In the genomic region with DNA sequence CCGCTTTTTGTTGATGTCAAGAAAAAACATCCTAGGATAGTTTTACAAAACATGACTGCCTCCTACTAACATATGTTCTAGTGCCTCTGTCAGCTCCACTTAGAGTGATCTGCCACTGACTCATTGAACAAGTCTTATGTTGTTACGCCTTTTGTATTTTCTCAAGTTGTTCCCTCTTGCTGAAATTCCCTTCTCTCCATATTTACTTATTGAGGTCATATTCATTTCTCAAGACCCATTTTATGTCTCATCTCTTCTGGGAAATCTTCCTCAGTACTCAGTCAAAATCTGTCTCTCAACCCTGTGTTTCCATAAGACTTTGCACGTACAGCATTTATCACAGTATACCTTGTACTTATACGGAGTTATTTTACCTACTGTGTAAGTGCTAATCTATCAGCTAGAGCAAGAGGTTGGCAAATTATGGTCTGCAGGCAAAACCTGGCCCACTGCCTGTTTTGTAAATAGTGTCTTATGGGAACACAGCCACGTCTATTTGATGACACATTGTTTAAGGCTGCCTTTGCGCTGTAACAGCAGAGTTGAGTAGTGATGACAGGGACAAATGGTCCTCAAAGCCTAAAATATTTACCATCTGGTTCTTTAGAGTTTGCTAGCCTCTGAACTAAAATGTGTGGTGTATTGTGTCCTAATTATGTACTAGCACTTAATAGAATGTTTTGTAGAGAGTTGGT, we compare ENCODE assay signal across 12 cellular contexts.
A peak's percentile ranks its signal among the peaks of the same experiment; 100 is the strongest.
DNase-seq lines count a peak whose midpoint lies in the region; ATAC-seq lines count a peak whose summit lies in the region.
"Had no signal": no experiment of that assay in that cellular context is flagged by ENCODE, and none has a peak within 500 bp of the region (broad histone marks: within the 10 kb centered on the region; RNA-seq: fewer than 3 reads in every experiment).

No MANE protein-coding gene starts in this region.

- no peak overlapping the region for H3K27ac Mint-ChIP-seq in immature natural killer cell
- H3K27ac Mint-ChIP-seq: CD8-positive, alpha-beta memory T cell had no signal

- no peak for ATAC-seq in GM21360 (IDR thresholded peaks at IDR 0.05; ENCODE audit: unreplicated experiment)
- ATAC-seq: HCT116 had no signal

- H3K9me3 ChIP-seq in muscle layer of duodenum (ENCODE audit: control insufficient read depth in 1 of 2, low read length in 2 of 2): no peaks in the 10 kb centered on the region

- H3K27ac ChIP-seq in muscle layer of duodenum (ENCODE audit: low read length): peak overlapping the region; percentile 30
- H3K27ac ChIP-seq: KMS-11 had no signal

- no peaks in the 10 kb centered on the region for H3K4me1 Mint-ChIP-seq in immature natural killer cell
- H3K4me1 Mint-ChIP-seq: CD8-positive, alpha-beta memory T cell had no signal

- H3K27me3 Mint-ChIP-seq in immature natural killer cell (ENCODE audit: low read depth in 3 of 3): no peaks in the 10 kb centered on the region
- H3K27me3 Mint-ChIP-seq: CD8-positive, alpha-beta memory T cell had no signal

- H3K4me1 ChIP-seq in muscle layer of duodenum (ENCODE audit: control insufficient read depth in 1 of 2, insufficient read depth in 2 of 2, low read length in 2 of 2): no peaks in the 10 kb centered on the region

- H3K27me3 ChIP-seq in muscle layer of duodenum (ENCODE audit: low read depth, low read length): no peaks in the 10 kb centered on the region

- H3K4me3 ChIP-seq in muscle layer of duodenum (ENCODE audit: low read depth in 1 of 2, low read length in 2 of 2): no peak overlapping the region

- no peaks in the 10 kb centered on the region for H3K36me3 Mint-ChIP-seq in immature natural killer cell
- H3K36me3 Mint-ChIP-seq: CD8-positive, alpha-beta memory T cell had no signal

- peaks cover 2 to 33% (median 16%) of the 10 kb centered on the region in 6 donors for H3K9me3 Mint-ChIP-seq in immature natural killer cell

- DNase-seq in HCEC 1CT (peak; percentile 59), NCI-H345 (lab: John Stamatoyannopoulos, UW) (peak; percentile 94), cerebellar nuclear complex (lab: John Stamatoyannopoulos, UW) (peak; percentile 77 to 89), D341Med (ENCODE audit: low spot score) (no peak), immature natural killer cell (no peak)
- no peak for DNase-seq in stimulated activated CD4-positive, alpha-beta T cell treated with anti-CD3 and anti-CD28 coated beads, Interleukin-2, amount 100 ng/mL, for 48 hours
- DNase-seq: activated CD8-positive, alpha-beta memory T cell treated with anti-CD3 and anti-CD28 coated beads for 24 hours; CD8-positive, alpha-beta memory T cell had no signal

- no peak overlapping the region for H3K4me3 Mint-ChIP-seq in immature natural killer cell
- H3K4me3 Mint-ChIP-seq: CD8-positive, alpha-beta memory T cell had no signal

- H3K36me3 ChIP-seq in muscle layer of duodenum (ENCODE audit: control insufficient read depth in 1 of 2, insufficient read depth in 2 of 2, low read length in 2 of 2): no peaks in the 10 kb centered on the region

Comparison
In these comparisons a context has a peak if more than half of its experiments do, and no peak if none do; other contexts are left out.
1. DNase-seq: peak in HCEC 1CT (single experiment), NCI-H345 (single experiment) and cerebellar nuclear complex (2 of 2); none in D341Med (single experiment), stimulated activated CD4-positive, alpha-beta T cell treated with anti-CD3 and anti-CD28 coated beads, Interleukin-2, amount 100 ng/mL, for 48 hours (0 of 2) and immature natural killer cell (0 of 3).